8 cellular contexts compared by ENCODE assay signal in genomic region chr1:43238104-43238503, GRCh38. TPM values are rescaled to one million over a fixed set of nuclear protein-coding genes. Genes with fewer than 3 reads are reported as not detected.
A peak's percentile ranks its signal among the peaks of the same experiment; 100 is the strongest.
DNase-seq lines count a peak whose midpoint lies in the region; ATAC-seq and TF ChIP-seq lines count a peak whose summit lies in the region.

No MANE protein-coding gene starts in this region.

- H3K4me1 Mint-ChIP-seq in progenitor cell of endocrine pancreas (ENCODE audit: low read depth): peaks cover 7% of the 10 kb centered on the region

- no peak overlapping the region for H3K27ac Mint-ChIP-seq in activated naive CD4-positive, alpha-beta T cell treated with anti-CD3 and anti-CD28 coated beads, Interleukin-2, amount 50 U/mL, for 72 hours
- H3K27ac Mint-ChIP-seq in progenitor cell of endocrine pancreas: no peak overlapping the region

- intact Hi-C loops in Right ventricle myocardium superior (cut with DNase I): loop anchor here (5.0 kb wide), 1 partner anchor 129 kb away; the partner anchor contains the start of gene ELOVL1

- H3K4me3 Mint-ChIP-seq in progenitor cell of endocrine pancreas (ENCODE audit: low read depth): no peak overlapping the region

- H3K9me3 Mint-ChIP-seq in activated naive CD4-positive, alpha-beta T cell treated with anti-CD3 and anti-CD28 coated beads, Interleukin-2, amount 50 U/mL, for 72 hours: no peaks in the 10 kb centered on the region
- H3K9me3 Mint-ChIP-seq in progenitor cell of endocrine pancreas (ENCODE audit: low read depth): no peaks in the 10 kb centered on the region

- H3K36me3 Mint-ChIP-seq in activated naive CD4-positive, alpha-beta T cell treated with anti-CD3 and anti-CD28 coated beads, Interleukin-2, amount 50 U/mL, for 72 hours: no peaks in the 10 kb centered on the region
- no peaks in the 10 kb centered on the region for H3K36me3 Mint-ChIP-seq in progenitor cell of endocrine pancreas (ENCODE audit: insufficient read depth)

- peaks cover 3% of the 10 kb centered on the region for H3K27me3 Mint-ChIP-seq in progenitor cell of endocrine pancreas

- TF ChIP-seq CTCF in AG10803 (conservative IDR thresholded peaks at IDR 0.05; ENCODE audit: low read length): peak; percentile 79
- TF ChIP-seq CTCF in GM12874 (IDR thresholded peaks at IDR 0.05; ENCODE audit: insufficient read depth, low read depth, low read length): peak; percentile 73
- TF ChIP-seq CTCF in progenitor cell of endocrine pancreas (IDR thresholded peaks at IDR 0.05; ENCODE audit: unreplicated experiment): peak; percentile 88

- peak; percentile 52 to 65 for ATAC-seq in activated naive CD4-positive, alpha-beta T cell treated with anti-CD3 and anti-CD28 coated beads, Interleukin-2, amount 50 U/mL, for 72 hours
- ATAC-seq in Right ventricle myocardium superior (ENCODE audit: poor library complexity) (peak; percentile 82), GM21737 (IDR thresholded peaks at IDR 0.05; ENCODE audit: unreplicated experiment) (no peak)

- no peak overlapping the region for H3K4me3 ChIP-seq in AG10803 (ENCODE audit: low read length)

- peak; percentile 62 for DNase-seq in AG10803 (ENCODE audit: low read depth)
- DNase-seq in NCI-H2196 treated with DMSO at 0.1 percent for 48 hours (lab: John Stamatoyannopoulos, UW; ENCODE audit: unreplicated experiment): peak; percentile 26
- peak in 1 of 2 donors; percentile 47 for DNase-seq in activated naive CD4-positive, alpha-beta T cell treated with anti-CD3 and anti-CD28 coated beads, Interleukin-2, amount 50 U/mL, for 72 hours (ENCODE audit: low spot score in 2 of 2)
- DNase-seq in Right ventricle myocardium superior: peak; percentile 63
- peak; percentile 60 for DNase-seq in progenitor cell of endocrine pancreas (ENCODE audit: low spot score, unreplicated experiment)
- DNase-seq in NCI-H187 treated with DMSO at 0.1 percent for 48 hours (lab: John Stamatoyannopoulos, UW): no peak

RNA-seq across cellular contexts. Expression of gene TMEM125, which starts 31.7 kb away (rescaled TPM):
- total RNA-seq in activated naive CD4-positive, alpha-beta T cell treated with anti-CD3 and anti-CD28 coated beads, Interleukin-2, amount 50 U/mL, for 72 hours: under 1 TPM in 1 of 2 donors, not detected in 1; 0.18 TPM
- total RNA-seq in Right ventricle myocardium superior: not detected
- 38.7 and 41.1 TPM in 2 replicates for total RNA-seq in progenitor cell of endocrine pancreas

RNA-seq across cellular contexts. Expression of gene C1orf210, which starts 47.3 kb away (rescaled TPM):
- total RNA-seq in activated naive CD4-positive, alpha-beta T cell treated with anti-CD3 and anti-CD28 coated beads, Interleukin-2, amount 50 U/mL, for 72 hours: not detected
- total RNA-seq in Right ventricle myocardium superior (not detected), progenitor cell of endocrine pancreas (31.4 and 34.3 TPM in 2 replicates)

Comparison
In these comparisons a context has a peak if more than half of its experiments do, and no peak if none do; other contexts are left out.
1. RNA of gene TMEM125, which starts 31.7 kb away (total RNA-seq): 38.7 to 41.1 TPM in progenitor cell of endocrine pancreas; 0.18 TPM in activated naive CD4-positive, alpha-beta T cell treated with anti-CD3 and anti-CD28 coated beads, Interleukin-2, amount 50 U/mL, for 72 hours and not detected in Right ventricle myocardium superior (single experiment); every median in the first group is over 10 times any median in the second.
2. RNA of gene C1orf210, which starts 47.3 kb away (total RNA-seq): 31.4 to 34.3 TPM in progenitor cell of endocrine pancreas; not detected in activated naive CD4-positive, alpha-beta T cell treated with anti-CD3 and anti-CD28 coated beads, Interleukin-2, amount 50 U/mL, for 72 hours and not detected in Right ventricle myocardium superior (single experiment); every median in the first group is over 10 times any median in the second.
3. Peak in every context shown above with its lines, with median percentiles within 50 percentile points of each other: CTCF ChIP-seq.